2 cellular contexts compared by ENCODE assay signal in the genomic region with DNA sequence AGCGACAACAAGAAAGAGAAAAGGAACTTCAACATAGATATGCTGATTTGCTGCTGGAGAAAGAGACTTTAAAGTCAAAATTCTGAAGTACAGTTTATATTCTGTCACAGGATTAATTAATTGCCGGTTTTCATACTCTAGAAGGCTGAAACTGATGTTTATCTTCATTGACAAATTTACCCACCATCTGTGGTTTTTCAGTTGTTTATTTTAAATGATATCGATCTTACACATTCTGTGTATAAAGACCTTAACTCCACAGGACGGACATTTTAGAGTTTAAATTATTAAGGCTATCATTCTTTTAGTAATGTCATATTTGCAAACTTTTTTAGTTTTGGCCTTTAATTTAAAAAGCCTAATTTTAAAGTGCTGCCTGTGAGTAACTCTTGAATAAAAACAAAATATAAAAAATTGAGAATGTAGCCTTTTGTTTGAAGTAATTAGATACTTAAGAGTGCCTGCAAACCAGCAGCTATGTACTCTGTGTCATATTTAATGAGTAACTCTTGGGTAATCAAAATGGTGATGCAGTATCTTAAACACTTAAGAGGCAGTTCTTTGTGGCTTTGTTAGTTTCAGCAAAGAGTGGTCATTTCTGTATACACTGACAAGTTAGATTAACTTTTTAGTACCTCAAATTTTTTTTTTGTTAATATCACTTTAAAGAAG.
TF ChIP-seq lines count a peak whose summit lies in the region.

No MANE protein-coding gene starts in this region.

TF ChIP-seq in IMR-90, 13 proteins besides CTCF, POLR2A, EP300 and RAD21 (continued from another document):
- no peak for TF ChIP-seq CHD1 (IDR thresholded peaks at IDR 0.05; ENCODE audit: low read depth, low read length)
- TF ChIP-seq MAZ (IDR thresholded peaks at IDR 0.05; ENCODE audit: borderline replicate concordance, low read depth, low read length), result no peak
- no peak for TF ChIP-seq RFX5 (IDR thresholded peaks at IDR 0.05; ENCODE audit: low read depth, low read length)
- TF ChIP-seq USF2 (IDR thresholded peaks at IDR 0.05; ENCODE audit: low read depth, low read length), result no peak
- TF ChIP-seq MAFK (IDR thresholded peaks at IDR 0.05; ENCODE audit: low read depth, low read length), result no peak
- TF ChIP-seq CEBPB (IDR thresholded peaks at IDR 0.05; ENCODE audit: low read depth, low read length), result peak; percentile 94
- TF ChIP-seq RCOR1 (IDR thresholded peaks at IDR 0.05; ENCODE audit: insufficient replicate concordance, low read length), result no peak
- 0 out of 2 replicates have a peak, but pooled peaks have one; percentile 35 for TF ChIP-seq BHLHE40 (IDR thresholded peaks at IDR 0.05; ENCODE audit: low read depth, low read length)
- TF ChIP-seq SMC3 (IDR thresholded peaks at IDR 0.05; ENCODE audit: low read depth, low read length), result no peak
- no peak for TF ChIP-seq MXI1 (IDR thresholded peaks at IDR 0.05; ENCODE audit: borderline replicate concordance, low read depth, low read length)
- TF ChIP-seq, protein P1, sequence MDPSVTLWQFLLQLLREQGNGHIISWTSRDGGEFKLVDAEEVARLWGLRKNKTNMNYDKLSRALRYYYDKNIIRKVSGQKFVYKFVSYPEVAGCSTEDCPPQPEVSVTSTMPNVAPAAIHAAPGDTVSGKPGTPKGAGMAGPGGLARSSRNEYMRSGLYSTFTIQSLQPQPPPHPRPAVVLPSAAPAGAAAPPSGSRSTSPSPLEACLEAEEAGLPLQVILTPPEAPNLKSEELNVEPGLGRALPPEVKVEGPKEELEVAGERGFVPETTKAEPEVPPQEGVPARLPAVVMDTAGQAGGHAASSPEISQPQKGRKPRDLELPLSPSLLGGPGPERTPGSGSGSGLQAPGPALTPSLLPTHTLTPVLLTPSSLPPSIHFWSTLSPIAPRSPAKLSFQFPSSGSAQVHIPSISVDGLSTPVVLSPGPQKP (IDR thresholded peaks at IDR 0.05; ENCODE audit: borderline replicate concordance, low read depth, low read length), result no peak
- TF ChIP-seq NFE2L2 (IDR thresholded peaks at IDR 0.05; ENCODE audit: low read depth, low read length), result no peak

TF ChIP-seq in WTC11, 78 proteins besides CTCF, POLR2A, EP300 and RAD21 (continued from another document):
- no peak for TF ChIP-seq TP53 (CRISPR knock-in tag; IDR thresholded peaks at IDR 0.05)
